In genomic region chr18:51188024-51188701, GRCh38 we compare ENCODE assay signal across 11 cellular contexts. TPM values are rescaled to one million over a fixed set of nuclear protein-coding genes. Genes with fewer than 3 reads are reported as not detected.
DNase-seq lines count a peak whose midpoint lies in the region; ATAC-seq and TF ChIP-seq lines count a peak whose summit lies in the region.
"Had no signal": no experiment of that assay in that cellular context is flagged by ENCODE, and none has a peak within 500 bp of the region (broad histone marks: within the 10 kb centered on the region; RNA-seq: fewer than 3 reads in every experiment).

No MANE protein-coding gene starts in this region.

- no peak for TF ChIP-seq CTCF in ovary (IDR thresholded peaks at IDR 0.05)

- intact Hi-C loops in ovary (cut with DNase I) = no loop called here

- peaks cover 62 to 100% (median 100%) of the 10 kb centered on the region in 11 experiments; a peak in 21 of 22 replicates for H4K20me1 ChIP-seq in BLaER1 treated with 17β-estradiol and CSF1 and Interleukin-3, amounts not matched to agents 10 nM and 100 nM

- no peak for TF ChIP-seq EP300 in ovary (IDR thresholded peaks at IDR 0.05)

- no peak overlapping the region for H3K9ac ChIP-seq in BLaER1 treated with 17β-estradiol and CSF1 and Interleukin-3, amounts not matched to agents 10 nM and 100 nM

- ATAC-seq in GM18867 (IDR thresholded peaks at IDR 0.05; ENCODE audit: unreplicated experiment) (peak; percentile 47), HG02798 (IDR thresholded peaks at IDR 0.05; ENCODE audit: poor library complexity, unreplicated experiment) (peak; percentile 48), T-helper 17 cell (peak; percentile 30)

- H3K36me3 Mint-ChIP-seq in T-helper 17 cell (ENCODE audit: low read depth) = peaks cover 5% of the 10 kb centered on the region

- H3K4me2 ChIP-seq in BLaER1 treated with 17β-estradiol and CSF1 and Interleukin-3, amounts not matched to agents 10 nM and 100 nM = peak overlapping the region; percentile 16 to 49 (median 34); a peak in 17 of 22 replicates

- H3K4me3 ChIP-seq in BLaER1 treated with 17β-estradiol and CSF1 and Interleukin-3, amounts not matched to agents 10 nM and 100 nM = no peak overlapping the region
- H3K4me3 ChIP-seq in ovary = no peak overlapping the region
- H3K4me3 ChIP-seq: MG63 had no signal

- H3K9me3 ChIP-seq in BLaER1 treated with 17β-estradiol and CSF1 and Interleukin-3, amounts not matched to agents 10 nM and 100 nM (replicated peaks in 1 of 11) = no peaks in the 10 kb centered on the region
- H3K9me3 ChIP-seq in T-helper 17 cell (ENCODE audit: control insufficient read depth, low read length, poor library complexity, severe bottlenecking) (peaks cover 3% of the 10 kb centered on the region), ovary (no peaks in the 10 kb centered on the region)
- H3K9me3 ChIP-seq: MG63 had no signal

- no peaks in the 10 kb centered on the region for H3K27me3 Mint-ChIP-seq in T-helper 17 cell

- TF ChIP-seq POLR2A in ovary (IDR thresholded peaks at IDR 0.05) = no peak

- peaks cover 22 to 92% (median 81%) of the 10 kb centered on the region in 11 experiments for H3K36me3 ChIP-seq in BLaER1 treated with 17β-estradiol and CSF1 and Interleukin-3, amounts not matched to agents 10 nM and 100 nM
- no peaks in the 10 kb centered on the region for H3K36me3 ChIP-seq in ovary
- H3K36me3 ChIP-seq: MG63 had no signal

- WGBS in ovary, 3 donors = 86 to 96% (median 95%) methylated on average over 6 of the region's 6 CpGs

- DNase-seq in T-helper 17 cell (no peak), AG08395 (ENCODE audit: low spot score) (no peak), caudate nucleus (lab: John Stamatoyannopoulos, UW) (no peak), ovary (no peak), NCI-H146 treated with DMSO at 0.1 percent for 48 hours (lab: John Stamatoyannopoulos, UW; ENCODE audit: unreplicated experiment) (no peak)
- DNase-seq: C1 segment of cervical spinal cord, MG63 had no signal

- H3K4me1 ChIP-seq in BLaER1 treated with 17β-estradiol and CSF1 and Interleukin-3, amounts not matched to agents 10 nM and 100 nM = peaks cover 22 to 69% (median 56%) of the 10 kb centered on the region in 10 experiments
- H3K4me1 ChIP-seq in ovary (ENCODE audit: insufficient read depth) = peaks cover 10% of the 10 kb centered on the region

- peaks cover 39% of the 10 kb centered on the region for H3K4me1 Mint-ChIP-seq in T-helper 17 cell

- H3K27ac Mint-ChIP-seq in T-helper 17 cell = no peak overlapping the region
- H3K27ac Mint-ChIP-seq: mesothelial cell of epicardium had no signal

- H3K27me3 ChIP-seq in BLaER1 treated with 17β-estradiol and CSF1 and Interleukin-3, amounts not matched to agents 10 nM and 100 nM = no peaks in the 10 kb centered on the region
- H3K27me3 ChIP-seq in ovary = no peaks in the 10 kb centered on the region
- H3K27me3 ChIP-seq: MG63 had no signal

- H3K4me3 Mint-ChIP-seq in T-helper 17 cell = peak overlapping the region; percentile 36
- H3K4me3 Mint-ChIP-seq: mesothelial cell of epicardium had no signal

- peak overlapping the region in 2 of 11 experiments; percentile 7 to 43; a peak in 4 of 22 replicates for H3K27ac ChIP-seq in BLaER1 treated with 17β-estradiol and CSF1 and Interleukin-3, amounts not matched to agents 10 nM and 100 nM
- H3K27ac ChIP-seq in caudate nucleus (ENCODE audit: low read depth, low read length) (no peak overlapping the region), ovary (no peak overlapping the region)

RNA-seq across cellular contexts. Expression of gene MEX3C, which starts 9.3 kb away (rescaled TPM):
- total RNA-seq in T-helper 17 cell (10 to 100 TPM; 54.0 to 71.1 TPM), ovary (10 to 100 TPM; 21.6 to 47.4 (median 33.0) TPM)
- 10 to 100 TPM; 18.1 to 40.5 TPM for polyA plus RNA-seq in ovary
